Comparison of ENCODE assay signal across 9 cellular contexts in genomic region chr22:50673231-50674126, GRCh38. TPM values are rescaled to one million over a fixed set of nuclear protein-coding genes. Genes with fewer than 3 reads are reported as not detected.
DNase-seq lines count a peak whose midpoint lies in the region; ATAC-seq, FAIRE-seq and TF ChIP-seq lines count a peak whose summit lies in the region.
"Had no signal": no experiment of that assay in that cellular context is flagged by ENCODE, and none has a peak within 500 bp of the region (broad histone marks: within the 10 kb centered on the region; RNA-seq: fewer than 3 reads in every experiment).

No MANE protein-coding gene starts in this region.

- CTCF ChIA-PET in activated CD8-positive, alpha-beta memory T cell treated with anti-CD3 and anti-CD28 coated beads, Interleukin-2, amount 10 ng/mL, durations not matched to agents 7 days and 5 days (lab: Charles Lee): interaction anchor here (1.2 kb wide), 1 partner anchor 16 kb away, joined by 3 read pairs; no protein-coding TSS in a partner anchor
- CTCF ChIA-PET in GM12878 (lab: Yijun Ruan, JAX): no interaction called here

- H3K36me3 Mint-ChIP-seq in activated CD8-positive, alpha-beta memory T cell treated with anti-CD3 and anti-CD28 coated beads, Interleukin-2, amount 10 ng/mL, durations not matched to agents 7 days and 5 days: no peaks in the 10 kb centered on the region

- SMC1A ChIA-PET in GM12878 (lab: Charles Lee; ENCODE audit: uncharacterized antibody, unreplicated experiment): no interaction called here

- no peaks in the 10 kb centered on the region for H4K20me1 ChIP-seq in GM12878 (ENCODE audit: control insufficient read depth, insufficient read depth)

- peaks cover 8 to 12% of the 10 kb centered on the region in 2 experiments for H3K27me3 ChIP-seq in GM12878 (replicated peaks in 1 of 2; ENCODE audit: control insufficient read depth in 2 of 2, insufficient read depth in 2 of 2, low read length in 1 of 2)
- no peaks in the 10 kb centered on the region for H3K27me3 ChIP-seq in liver (ENCODE audit: control insufficient read depth in 4 of 4, insufficient read depth in 4 of 4, low read length in 3 of 4)
- H3K27me3 ChIP-seq in testis: no peaks in the 10 kb centered on the region

- H3K27ac Mint-ChIP-seq in activated CD8-positive, alpha-beta memory T cell treated with anti-CD3 and anti-CD28 coated beads, Interleukin-2, amount 10 ng/mL, durations not matched to agents 7 days and 5 days: no peak overlapping the region

- FAIRE-seq in GM12878 (lab: Jason Lieb, UNC): no peak

- in situ Hi-C loops in GM12878 (cut with MboI): no loop called here

- H3K79me2 ChIP-seq in GM12878 (ENCODE audit: control insufficient read depth, insufficient read depth, low read length): no peaks in the 10 kb centered on the region

- H3K27me3 Mint-ChIP-seq in activated CD8-positive, alpha-beta memory T cell treated with anti-CD3 and anti-CD28 coated beads, Interleukin-2, amount 10 ng/mL, durations not matched to agents 7 days and 5 days: peaks cover 53% of the 10 kb centered on the region

- H3K27ac ChIP-seq in GM12878 (ENCODE audit: control insufficient read depth, insufficient read depth) (no peak overlapping the region), liver (ENCODE audit: low read depth in 1 of 2, low read length in 2 of 2) (peak overlapping the region; percentile 43 to 48), testis (peak overlapping the region in 1 of 2 donors; percentile 48)

- no peak for ATAC-seq in activated CD8-positive, alpha-beta memory T cell treated with anti-CD3 and anti-CD28 coated beads, Interleukin-2, amount 10 ng/mL, durations not matched to agents 7 days and 5 days
- ATAC-seq in GM12878 (no peak), HG02973 (IDR thresholded peaks at IDR 0.05; ENCODE audit: unreplicated experiment) (no peak), HG03139 (IDR thresholded peaks at IDR 0.05; ENCODE audit: unreplicated experiment) (no peak)

- H3K4me3 ChIP-seq in GM12878 (no peak overlapping the region), liver (ENCODE audit: low read depth in 1 of 3, low read length in 3 of 3) (peak overlapping the region in 2 of 3 donors; percentile 11 to 56), testis (peak overlapping the region; percentile 42 to 65)

- TF ChIP-seq RAD21 in GM12878 (IDR thresholded peaks at IDR 0.05; ENCODE audit: insufficient read depth, low read depth, low read length): no peak
- TF ChIP-seq RAD21 in liver (IDR thresholded peaks at IDR 0.05): no peak

- intact Hi-C loops in GM12878 (cut with micrococcal nuclease; ENCODE audit: unreplicated experiment): no loop called here
- intact Hi-C loops in testis (cut with DNase I; ENCODE audit: low total_unique reads): no loop called here

- H2AFZ ChIP-seq in GM12878 (ENCODE audit: control insufficient read depth, low read depth, low read length): no peak overlapping the region

- peak; percentile 60 for DNase-seq in activated CD8-positive, alpha-beta memory T cell treated with anti-CD3 and anti-CD28 coated beads for 24 hours
- no peak for DNase-seq in activated CD8-positive, alpha-beta memory T cell treated with anti-CD3 and anti-CD28 coated beads, Interleukin-2, amount 10 ng/mL, durations not matched to agents 7 days and 5 days
- DNase-seq in GM12878 (ENCODE audit: low read depth, low spot score) (no peak), testis (no peak), NCI-H2081 (lab: John Stamatoyannopoulos, UW) (no peak)
- DNase-seq: SW 1271 had no signal

- TF ChIP-seq EP300 in GM12878 (IDR thresholded peaks at IDR 0.05; ENCODE audit: borderline replicate concordance in 1 of 2, control insufficient read depth in 1 of 2, low read depth in 2 of 2, low read length in 2 of 2): no peak

- H3K4me1 ChIP-seq in GM12878 (ENCODE audit: control insufficient read depth, insufficient read depth, low read length) (no peaks in the 10 kb centered on the region), liver (ENCODE audit: control insufficient read depth in 4 of 4, insufficient read depth in 4 of 4, low read length in 3 of 4) (peaks cover 0 to 14% (median 5%) of the 10 kb centered on the region in 4 donors), testis (peaks cover 6% of the 10 kb centered on the region)

- H3K4me1 Mint-ChIP-seq in activated CD8-positive, alpha-beta memory T cell treated with anti-CD3 and anti-CD28 coated beads, Interleukin-2, amount 10 ng/mL, durations not matched to agents 7 days and 5 days: peaks cover 6% of the 10 kb centered on the region

- TF ChIP-seq POLR2A in GM12878 (IDR thresholded peaks at IDR 0.05; ENCODE audit: low read depth, low read length) (no peak), testis (IDR thresholded peaks at IDR 0.05) (no peak)

- H3K36me3 ChIP-seq in GM12878 (ENCODE audit: control insufficient read depth in 2 of 2, insufficient read depth in 2 of 2, low read length in 1 of 2) (no peaks in the 10 kb centered on the region), liver (ENCODE audit: control insufficient read depth in 4 of 4, insufficient read depth in 3 of 4, low read depth in 1 of 4, low read length in 3 of 4) (no peaks in the 10 kb centered on the region), testis (ENCODE audit: low read depth, missing control alignments) (no peaks in the 10 kb centered on the region)

- POLR2A ChIA-PET in GM12878 (lab: Charles Lee): no interaction called here

- TF ChIP-seq CTCF in GM12878 (IDR thresholded peaks at IDR 0.05 in 2 of 3, conservative IDR thresholded peaks at IDR 0.05 in 1 of 3; ENCODE audit: control insufficient read depth in 2 of 3, extremely low read depth in 1 of 3, insufficient read depth in 1 of 3, low read depth in 3 of 3, low read length in 3 of 3) (no peak), liver (IDR thresholded peaks at IDR 0.05; ENCODE audit: low read depth, low read length, missing input control) (no peak), testis (IDR thresholded peaks at IDR 0.05) (no peak)

- no peaks in the 10 kb centered on the region for H3K9me3 Mint-ChIP-seq in activated CD8-positive, alpha-beta memory T cell treated with anti-CD3 and anti-CD28 coated beads, Interleukin-2, amount 10 ng/mL, durations not matched to agents 7 days and 5 days (ENCODE audit: low read depth)

- 4% methylated on average over 40 of the region's 68 CpGs for WGBS in GM12878 (ENCODE audit: insufficient coverage, insufficient replicate concordance, low lambda C conversion rate, missing lambda C conversion rate)
- 12% methylated on average over 68 of the region's 68 CpGs for WGBS in liver
- 2% methylated on average over 49 to 66 of the region's 68 CpGs for WGBS in testis, 2 donors

- H3K9ac ChIP-seq in GM12878 (ENCODE audit: control insufficient read depth, insufficient read depth, low read length) (no peak overlapping the region), liver (ENCODE audit: low read depth in 1 of 2, low read length in 2 of 2) (peak overlapping the region in 1 of 2 donors; percentile 7)

- H3K4me2 ChIP-seq in GM12878 (ENCODE audit: control insufficient read depth, insufficient read depth): peak overlapping the region; percentile 42; the same call in 1 of the 2 replicates

- H3K4me3 Mint-ChIP-seq in activated CD8-positive, alpha-beta memory T cell treated with anti-CD3 and anti-CD28 coated beads, Interleukin-2, amount 10 ng/mL, durations not matched to agents 7 days and 5 days: no peak overlapping the region

- RAD21 ChIA-PET in GM12878 (lab: Charles Lee; ENCODE audit: unreplicated experiment): no interaction called here

- H3K9me3 ChIP-seq in GM12878 (replicated peaks; ENCODE audit: control insufficient read depth, insufficient read depth, low read length) (no peaks in the 10 kb centered on the region), liver (ENCODE audit: control insufficient read depth in 4 of 4, low read length in 3 of 4) (no peaks in the 10 kb centered on the region), testis (no peaks in the 10 kb centered on the region)

- no TSS peak for BruUV-seq in GM12878 (replicated peaks; lab: Mats Ljungman, UMichigan)

RNA-seq across cellular contexts. Expression of gene SHANK3, which starts 0.9 kb away (rescaled TPM):
- total RNA-seq in activated CD8-positive, alpha-beta memory T cell treated with anti-CD3 and anti-CD28 coated beads, Interleukin-2, amount 10 ng/mL, durations not matched to agents 7 days and 5 days: under 1 TPM in 1 of 2 experiments, not detected in 1; 0.05 TPM
- 0.12 and 0.19 TPM in 2 replicates for total RNA-seq in GM12878 (2013; cell fraction: nucleolus; rRNA removed)
- total RNA-seq in GM12878 (2014; rRNA removed) (0.06 TPM in 1 of 2 replicates, not detected in the other), GM12878 (2014; rRNA removed; fragmentation: Illumina TruSeq; extraction: Trizol) (not detected in 2 replicates), GM12878 (2021) (0.08 and 0.10 TPM in 2 replicates), liver (1 to 10 TPM; 5.1 to 10.0 TPM), testis (10 to 100 TPM; 11.4 to 16.0 TPM)
- polyA plus RNA-seq in GM12878 (2011; ENCODE audit: low read depth): not detected
- polyA plus RNA-seq in GM12878 (2011; rRNA removed) (0.03 and 0.04 TPM in 2 replicates), GM12878 (2014; fragmentation: Illumina TruSeq; extraction: Trizol) (under 0.01 TPM in 1 of 2 replicates, not detected in the other), GM12878 (2014; fragmentation: Nextera tagmentation; extraction: Ambion mirVana) (not detected), GM12878 (2014; rRNA removed) (0.06 TPM in 1 of 2 replicates, not detected in the other), GM12878 (2016; fragmentation: Nextera tagmentation; extraction: Ambion mirVana) (not detected), liver (1 to 10 TPM; 1.1 to 6.4 TPM), testis (ENCODE audit: insufficient read depth, low read depth, low replicate concordance) (6.3 TPM)
- 0.03 and 0.04 TPM in 2 replicates for polyA plus RNA-seq in GM12878 (2011; cell fraction: cytosol; rRNA removed)
- 0.38 and 0.45 TPM in 2 replicates for polyA plus RNA-seq in GM12878 (2011; cell fraction: nucleus; rRNA removed)
- polyA plus RNA-seq in GM12878 (2012): 0.09 and 0.10 TPM in 2 replicates
- polyA minus RNA-seq in GM12878 (2011; rRNA and poly(A)+ RNA removed): under 0.01 TPM in 1 of 2 replicates, not detected in the other
- not detected in 2 replicates for polyA minus RNA-seq in GM12878 (2011; cell fraction: cytosol; rRNA and poly(A)+ RNA removed)
- 0.10 and 0.12 TPM in 2 replicates for polyA minus RNA-seq in GM12878 (2011; cell fraction: nucleus; rRNA and poly(A)+ RNA removed)

RNA-seq across cellular contexts. Expression of gene ARSA, which starts 45.5 kb away (rescaled TPM):
- total RNA-seq in activated CD8-positive, alpha-beta memory T cell treated with anti-CD3 and anti-CD28 coated beads, Interleukin-2, amount 10 ng/mL, durations not matched to agents 7 days and 5 days: 10 to 100 TPM; 49.6 to 68.2 TPM
- total RNA-seq in GM12878 (2013; cell fraction: nucleolus; rRNA removed): 16.9 and 17.4 TPM in 2 replicates
- total RNA-seq in GM12878 (2014; rRNA removed) (16.7 and 18.9 TPM in 2 replicates), GM12878 (2014; rRNA removed; fragmentation: Illumina TruSeq; extraction: Trizol) (3.2 and 3.7 TPM in 2 replicates), GM12878 (2021) (24.5 and 26.3 TPM in 2 replicates), liver (10 to 100 TPM in 1 of 2 donors, 1 to 10 TPM in 1; 6.8 to 11.4 TPM), testis (10 to 100 TPM; 60.9 to 73.5 TPM)
- polyA plus RNA-seq in GM12878 (2011; ENCODE audit: low read depth): 4.9 TPM
- polyA plus RNA-seq in GM12878 (2011; rRNA removed) (1.3 and 5.4 TPM in 2 replicates), GM12878 (2014; fragmentation: Illumina TruSeq; extraction: Trizol) (0.21 and 2.6 TPM in 2 replicates), GM12878 (2014; fragmentation: Nextera tagmentation; extraction: Ambion mirVana) (1 to 10 TPM in 1 of 2 experiments, under 1 TPM in 1; 0.39 to 1.7 TPM), GM12878 (2014; rRNA removed) (22.1 and 24.3 TPM in 2 replicates), GM12878 (2016; fragmentation: Nextera tagmentation; extraction: Ambion mirVana) (10 to 100 TPM; 14.2 to 14.3 TPM), liver (10 to 100 TPM; 20.3 to 28.0 TPM), testis (ENCODE audit: insufficient read depth, low read depth, low replicate concordance) (95.9 TPM)
- 5.4 and 8.9 TPM in 2 replicates for polyA plus RNA-seq in GM12878 (2011; cell fraction: cytosol; rRNA removed)
- polyA plus RNA-seq in GM12878 (2011; cell fraction: nucleus; rRNA removed): 63.6 and 77.8 TPM in 2 replicates
- polyA plus RNA-seq in GM12878 (2012): 15.5 and 16.4 TPM in 2 replicates
- polyA minus RNA-seq in GM12878 (2011; rRNA and poly(A)+ RNA removed): 1.7 and 3.0 TPM in 2 replicates
- polyA minus RNA-seq in GM12878 (2011; cell fraction: cytosol; rRNA and poly(A)+ RNA removed): 2.9 and 4.7 TPM in 2 replicates
- 11.1 and 20.8 TPM in 2 replicates for polyA minus RNA-seq in GM12878 (2011; cell fraction: nucleus; rRNA and poly(A)+ RNA removed)

Comparison
In these comparisons a context has a peak if more than half of its experiments do, and no peak if none do; other contexts are left out.
1. RNA of gene SHANK3, which starts 0.9 kb away (total RNA-seq): 11.4 to 16.0 TPM in testis and 5.1 to 10.0 TPM in liver; 0.06 to 0.19 TPM in GM12878 and 0.05 TPM in activated CD8-positive, alpha-beta memory T cell treated with anti-CD3 and anti-CD28 coated beads, Interleukin-2, amount 10 ng/mL, durations not matched to agents 7 days and 5 days; every median in the first group is over 4 times any median in the second.